ENCODE assay signal across 8 cellular contexts in the genomic region with DNA sequence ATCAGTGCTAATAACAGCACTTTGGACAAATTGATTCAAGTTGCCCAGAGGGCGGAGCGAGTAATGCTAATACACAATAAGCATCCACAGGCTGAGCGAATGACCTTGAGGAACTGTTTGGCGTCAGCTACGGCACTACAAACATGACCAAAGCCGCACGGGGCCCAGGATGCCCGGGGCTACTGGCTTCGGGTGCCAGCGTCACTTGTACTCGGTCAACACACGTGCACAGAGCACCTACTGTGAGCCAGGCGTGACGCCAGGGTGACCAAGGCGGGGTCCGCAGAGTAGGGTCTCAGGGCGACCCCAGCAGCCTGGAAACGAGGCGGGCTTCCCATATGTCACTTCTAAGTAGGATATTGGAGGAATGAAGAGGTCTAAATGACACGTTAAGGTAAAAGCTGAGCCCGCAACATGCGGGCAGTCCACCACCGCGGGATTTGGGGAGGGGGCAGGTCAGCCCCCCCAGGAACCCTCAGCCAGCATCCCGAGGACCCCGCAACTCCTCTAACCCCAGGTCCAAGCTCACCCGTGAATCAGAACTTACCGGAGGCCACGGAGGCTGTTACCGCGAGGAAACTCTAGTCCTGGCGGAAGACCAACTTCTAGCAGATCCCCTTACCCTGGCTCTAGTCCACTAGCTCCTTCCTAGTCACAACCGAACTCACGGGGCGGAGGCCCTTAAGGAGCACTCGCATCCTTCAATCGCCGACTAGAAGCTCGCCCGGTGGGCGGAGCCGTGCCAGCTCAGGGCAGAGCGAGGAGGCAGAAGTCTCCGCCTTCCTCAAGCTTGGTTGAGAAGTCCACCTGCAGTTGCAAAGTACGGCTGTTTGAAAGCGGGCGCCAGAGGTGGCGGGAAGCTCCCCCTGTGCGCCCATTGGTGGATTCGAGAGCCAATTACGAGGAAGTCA. TPM values are rescaled to one million over a fixed set of nuclear protein-coding genes. Genes with fewer than 3 reads are reported as not detected.
DNase-seq lines count a peak whose midpoint lies in the region; ATAC-seq and TF ChIP-seq lines count a peak whose summit lies in the region.

A gene with protein sequence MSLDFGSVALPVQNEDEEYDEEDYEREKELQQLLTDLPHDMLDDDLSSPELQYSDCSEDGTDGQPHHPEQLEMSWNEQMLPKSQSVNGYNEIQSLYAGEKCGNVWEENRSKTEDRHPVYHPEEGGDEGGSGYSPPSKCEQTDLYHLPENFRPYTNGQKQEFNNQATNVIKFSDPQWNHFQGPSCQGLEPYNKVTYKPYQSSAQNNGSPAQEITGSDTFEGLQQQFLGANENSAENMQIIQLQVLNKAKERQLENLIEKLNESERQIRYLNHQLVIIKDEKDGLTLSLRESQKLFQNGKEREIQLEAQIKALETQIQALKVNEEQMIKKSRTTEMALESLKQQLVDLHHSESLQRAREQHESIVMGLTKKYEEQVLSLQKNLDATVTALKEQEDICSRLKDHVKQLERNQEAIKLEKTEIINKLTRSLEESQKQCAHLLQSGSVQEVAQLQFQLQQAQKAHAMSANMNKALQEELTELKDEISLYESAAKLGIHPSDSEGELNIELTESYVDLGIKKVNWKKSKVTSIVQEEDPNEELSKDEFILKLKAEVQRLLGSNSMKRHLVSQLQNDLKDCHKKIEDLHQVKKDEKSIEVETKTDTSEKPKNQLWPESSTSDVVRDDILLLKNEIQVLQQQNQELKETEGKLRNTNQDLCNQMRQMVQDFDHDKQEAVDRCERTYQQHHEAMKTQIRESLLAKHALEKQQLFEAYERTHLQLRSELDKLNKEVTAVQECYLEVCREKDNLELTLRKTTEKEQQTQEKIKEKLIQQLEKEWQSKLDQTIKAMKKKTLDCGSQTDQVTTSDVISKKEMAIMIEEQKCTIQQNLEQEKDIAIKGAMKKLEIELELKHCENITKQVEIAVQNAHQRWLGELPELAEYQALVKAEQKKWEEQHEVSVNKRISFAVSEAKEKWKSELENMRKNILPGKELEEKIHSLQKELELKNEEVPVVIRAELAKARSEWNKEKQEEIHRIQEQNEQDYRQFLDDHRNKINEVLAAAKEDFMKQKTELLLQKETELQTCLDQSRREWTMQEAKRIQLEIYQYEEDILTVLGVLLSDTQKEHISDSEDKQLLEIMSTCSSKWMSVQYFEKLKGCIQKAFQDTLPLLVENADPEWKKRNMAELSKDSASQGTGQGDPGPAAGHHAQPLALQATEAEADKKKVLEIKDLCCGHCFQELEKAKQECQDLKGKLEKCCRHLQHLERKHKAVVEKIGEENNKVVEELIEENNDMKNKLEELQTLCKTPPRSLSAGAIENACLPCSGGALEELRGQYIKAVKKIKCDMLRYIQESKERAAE (N-terminal part only) (minus strand): TSS at position 656 of the 911 bp plus-strand sequence. CDS start 5,420 bp downstream, outside the sequence.

- H2BK15ac ChIP-seq in IMR-90 (ENCODE audit: low read depth, low read length): no peak within 1 kb of the TSS

- TF ChIP-seq RAD21 in IMR-90 (IDR thresholded peaks at IDR 0.05; ENCODE audit: low read length): no peak

- H2BK5ac ChIP-seq in IMR-90 (ENCODE audit: low read depth, low read length, poor library complexity, severe bottlenecking): no peak within 1 kb of the TSS

- no peaks in the 10 kb centered on the region for H3K27me3 ChIP-seq in IMR-90 (ENCODE audit: control insufficient read depth, insufficient read depth, low read length)

- 0 out of 2 replicates have a peak within 1 kb of the TSS, but pooled peaks have one; percentile 31 for H3K14ac ChIP-seq in IMR-90 (replicated peaks; ENCODE audit: low read depth, low read length)

- no peak within 1 kb of the TSS for H2AK5ac ChIP-seq in IMR-90 (ENCODE audit: low read depth, low read length)

- no peak; the same call in 1 of the 2 replicates for TF ChIP-seq POLR2A in IMR-90 (IDR thresholded peaks at IDR 0.05; ENCODE audit: low read depth, low read length)

- peak within 1 kb of the TSS; percentile 12 to 70; a peak in 1 of 4 replicates for H4K8ac ChIP-seq in IMR-90 (ENCODE audit: low read depth in 2 of 2, low read length in 2 of 2)

- no peak within 1 kb of the TSS for H3K18ac ChIP-seq in IMR-90 (ENCODE audit: low read depth, low read length)

- peaks cover 47% of the 10 kb centered on the region for H3K79me2 ChIP-seq in OCI-LY7 (ENCODE audit: insufficient read depth, low read depth, low read length)

- no peak within 1 kb of the TSS for H2BK20ac ChIP-seq in IMR-90 (ENCODE audit: low read depth, low read length)

- peak within 1 kb of the TSS; percentile 60 for H3K4ac ChIP-seq in IMR-90 (ENCODE audit: low read depth, low read length)

- H3K23ac ChIP-seq in IMR-90 (ENCODE audit: low read depth, low read length): peak within 1 kb of the TSS; percentile 41

- H3K4me1 ChIP-seq in IMR-90 (ENCODE audit: control insufficient read depth, insufficient read depth, low read length): no peaks in the 10 kb centered on the region; the same call in 1 of the 2 replicates
- peaks cover 39% of the 10 kb centered on the region for H3K4me1 ChIP-seq in OCI-LY7 (ENCODE audit: insufficient read depth, low read length, poor library complexity, severe bottlenecking)

- ATAC-seq in GM21529 (IDR thresholded peaks at IDR 0.05; ENCODE audit: unreplicated experiment) (peak; percentile 97), IMR-90 (ENCODE audit: low read depth) (peak; percentile 98)

- H3K27ac ChIP-seq in IMR-90 (ENCODE audit: insufficient read depth, low read length): peak within 1 kb of the TSS; percentile 18; the same call in 1 of the 2 replicates
- peak within 1 kb of the TSS; percentile 78 for H3K27ac ChIP-seq in OCI-LY7 (ENCODE audit: low read depth, low read length, poor library complexity, severe bottlenecking)

- no peak within 1 kb of the TSS for H4K5ac ChIP-seq in IMR-90 (ENCODE audit: low read depth, low read length)

- peak; percentile 97 for DNase-seq in DMS114 treated with DMSO at 0.1 percent for 48 hours (lab: John Stamatoyannopoulos, UW; ENCODE audit: unreplicated experiment)
- DNase-seq in IMR-90: peak; percentile 100
- DNase-seq in OCI-LY7 (ENCODE audit: low spot score): peak; percentile 100
- DNase-seq in activated CD8-positive, alpha-beta memory T cell treated with anti-CD3 and anti-CD28 coated beads, Interleukin-2, amount 50 U/mL, for 48 hours: peak; percentile 94
- DNase-seq in epidermal melanocyte (ENCODE audit: insufficient read length, low spot score): peak; percentile 87
- peak; percentile 92 for DNase-seq in middle frontal gyrus (ENCODE audit: extremely low spot score, low spot score)
- peak; percentile 94 to 95 for DNase-seq in stimulated activated CD8-positive, alpha-beta memory T cell treated with anti-CD3 and anti-CD28 coated beads, Interleukin-2, amount 100 ng/mL, for 1 hour (ENCODE audit: low read depth in 2 of 2)

- H3K9me2 ChIP-seq in OCI-LY7 (ENCODE audit: insufficient read depth, low read length): no peaks in the 10 kb centered on the region

- H4K20me1 ChIP-seq in IMR-90 (ENCODE audit: insufficient read depth, low read length) (no peaks in the 10 kb centered on the region), OCI-LY7 (ENCODE audit: insufficient read depth, low read length) (peaks cover 12% of the 10 kb centered on the region; the same call in 1 of the 2 replicates)

- peak within 1 kb of the TSS; percentile 16; the same call in 1 of the 2 replicates for H4K91ac ChIP-seq in IMR-90 (ENCODE audit: insufficient read depth, low read depth, low read length)

- intact Hi-C loops in IMR-90 (cut with micrococcal nuclease): no loop called here
- intact Hi-C loops in OCI-LY7 (cut with micrococcal nuclease; ENCODE audit: unreplicated experiment): loop anchor here (2.0 to 5.0 kb wide), 3 partner anchors 68 to 478 kb away; a partner anchor contains a TSS

- peak within 1 kb of the TSS; percentile 38 for H3K9ac ChIP-seq in IMR-90 (ENCODE audit: low read depth, low read length)

- TF ChIP-seq CTCF in IMR-90 (conservative IDR thresholded peaks at IDR 0.05; ENCODE audit: low read depth, low read length): no peak
- TF ChIP-seq CTCF in OCI-LY7 (conservative IDR thresholded peaks at IDR 0.05; ENCODE audit: low read length): no peak

- H2AFZ ChIP-seq in IMR-90 (replicated peaks; ENCODE audit: low read length, poor library complexity) (peak within 1 kb of the TSS; percentile 95), OCI-LY7 (ENCODE audit: low read length) (peak within 1 kb of the TSS; percentile 99)

- dilution Hi-C loops in IMR-90 (cut with HindIII; ENCODE audit: low sequenced_read_pairs, unreplicated experiment): no loop called here

- H3K9me3 ChIP-seq in IMR-90 (ENCODE audit: control insufficient read depth, insufficient read depth, low read length) (no peaks in the 10 kb centered on the region), OCI-LY7 (ENCODE audit: low read length) (no peaks in the 10 kb centered on the region)

- BruUV-seq in IMR-90 (replicated peaks; lab: Mats Ljungman, UMichigan) (no TSS peak), OCI-LY7 (replicated peaks; lab: Mats Ljungman, UMichigan) (no TSS peak)

- peaks cover 7% of the 10 kb centered on the region; the same call in 1 of the 2 replicates for H3K9me1 ChIP-seq in IMR-90 (ENCODE audit: insufficient read depth, low read length)

- H2AK9ac ChIP-seq in IMR-90 (replicated peaks; ENCODE audit: low read depth, low read length, poor library complexity): peak within 1 kb of the TSS; percentile 26

- H3K4me2 ChIP-seq in IMR-90 (ENCODE audit: low read depth, low read length) (peak within 1 kb of the TSS; percentile 91), OCI-LY7 (ENCODE audit: low read length) (peak within 1 kb of the TSS; percentile 78)

- in situ Hi-C loops in IMR-90 (cut with MboI; ENCODE audit: low sequenced_read_pairs): no loop called here

- H3K56ac ChIP-seq in IMR-90 (ENCODE audit: extremely low read depth, insufficient read depth, low read length): peak within 1 kb of the TSS; percentile 49; the same call in 1 of the 2 replicates

- H3K79me1 ChIP-seq in IMR-90 (ENCODE audit: low read depth in 1 of 2, low read length in 2 of 2): peaks cover 16 to 32% of the 10 kb centered on the region in 2 experiments

- H3K36me3 ChIP-seq in IMR-90 (ENCODE audit: control insufficient read depth, insufficient read depth, low read length) (no peaks in the 10 kb centered on the region), OCI-LY7 (ENCODE audit: insufficient read depth, low read length) (peaks cover under 1% of the 10 kb centered on the region; the same call in 1 of the 2 replicates)

- H3K4me3 ChIP-seq in IMR-90 (ENCODE audit: insufficient read depth, low read depth, low read length) (peak within 1 kb of the TSS; percentile 65), OCI-LY7 (ENCODE audit: low read depth, low read length, poor library complexity, severe bottlenecking) (peak within 1 kb of the TSS; percentile 94)

- no peak within 1 kb of the TSS for H2BK120ac ChIP-seq in IMR-90 (ENCODE audit: low read depth, low read length)

- CTCF ChIA-PET in IMR-90 (lab: Yijun Ruan, JAX): no interaction called here
- CTCF ChIA-PET in OCI-LY7 (lab: Charles Lee; ENCODE audit: unreplicated experiment): interaction anchor here (0.8 kb wide), 1 partner anchor 10 kb away, joined by 3 read pairs; no protein-coding TSS in a partner anchor

- 1% methylated on average over 25 of the region's 51 CpGs; no CpG with 5 or more reads in 1 of the 2 experiments for WGBS in IMR-90 (ENCODE audit: extremely low coverage in 2 of 2, insufficient read length in 1 of 2), 2 experiments

- POLR2A ChIA-PET in IMR-90 (lab: Charles Lee; ENCODE audit: unreplicated experiment) (interaction anchor here (0.8 kb wide), 2 partner anchors 10 to 67 kb away, joined by 3 read pairs; a partner anchor contains a TSS), OCI-LY7 (lab: Charles Lee) (interaction anchor here (0.6 to 1.4 kb wide), 15 partner anchors 9 to 809 kb away, joined by 3 to 11 read pairs (median 3); a partner anchor contains a TSS)

RNA-seq across cellular contexts. Expression of the gene that starts here (rescaled TPM):
- total RNA-seq in IMR-90 (2012; rRNA removed): 7.3 and 10.3 TPM in 2 replicates
- polyA plus RNA-seq in IMR-90 (2012; rRNA removed): 1.4 and 2.1 TPM in 2 replicates
- 0.09 and 0.30 TPM in 2 replicates for polyA plus RNA-seq in IMR-90 (2012; cell fraction: cytosol; rRNA removed)
- polyA plus RNA-seq in IMR-90 (2012; cell fraction: nucleus; rRNA removed; ENCODE audit: low replicate concordance): 0.35 and 1.2 TPM in 2 replicates
- total RNA-seq in OCI-LY7 (2014; rRNA removed; shearing (Covaris generic)): 37.6 and 68.2 TPM in 2 replicates
- total RNA-seq in OCI-LY7 (2022): 44.9 and 54.4 TPM in 2 replicates

Comparison
In these comparisons a context has a peak if more than half of its experiments do, and no peak if none do; other contexts are left out.
1. Peak in every context shown above with its lines: DNase-seq, ATAC-seq, H3K4me3 ChIP-seq and H3K27ac ChIP-seq.